In the genomic region with DNA sequence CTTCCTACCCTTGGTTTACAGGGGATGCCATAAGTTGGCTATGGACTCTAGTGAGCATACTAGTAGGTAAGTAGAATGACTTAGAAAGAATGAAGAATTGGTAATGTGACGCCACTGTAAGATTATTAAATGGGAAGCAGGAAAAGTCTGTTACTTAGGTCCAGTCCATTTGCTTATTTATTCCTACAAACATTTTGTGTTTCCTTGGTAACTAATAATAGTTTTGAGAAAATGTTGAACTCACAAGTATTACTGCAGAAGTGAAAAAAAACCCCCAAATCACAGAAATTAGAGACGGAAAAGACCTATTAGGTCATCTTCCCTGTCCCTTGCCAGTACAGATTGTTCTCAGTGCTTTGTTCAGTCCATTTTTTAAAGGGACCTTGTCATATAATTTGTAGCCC, we compare ENCODE assay signal across 18 cellular contexts.
DNase-seq lines count a peak whose midpoint lies in the region; ATAC-seq and TF ChIP-seq lines count a peak whose summit lies in the region.
"Had no signal": no experiment of that assay in that cellular context is flagged by ENCODE, and none has a peak within 500 bp of the region (broad histone marks: within the 10 kb centered on the region; RNA-seq: fewer than 3 reads in every experiment).

No MANE protein-coding gene starts in this region.

- H3K4me3 ChIP-seq in breast epithelium (no peak overlapping the region), heart right ventricle (no peak overlapping the region), tibial artery (no peak overlapping the region)
- H3K4me3 ChIP-seq: dorsolateral prefrontal cortex, SJSA1 had no signal

- H3K27ac ChIP-seq in breast epithelium = peak overlapping the region; percentile 68 to 77
- H3K27ac ChIP-seq in heart right ventricle = peak overlapping the region; percentile 55 to 86 (median 75)
- H3K27ac ChIP-seq in tibial artery = peak overlapping the region; percentile 48 to 68
- H3K27ac ChIP-seq: SJSA1 had no signal

- 39 to 54% methylated on average over 2 of the region's 2 CpGs for WGBS in heart right ventricle, 2 donors

- peak; percentile 60 to 87 (median 72) for ATAC-seq in heart right ventricle
- ATAC-seq in HG03139 (IDR thresholded peaks at IDR 0.05; ENCODE audit: unreplicated experiment) = no peak
- no peak for ATAC-seq in activated CD4-positive, alpha-beta T cell treated with anti-CD3 and anti-CD28 coated beads for 36 hours
- ATAC-seq: naive thymus-derived CD4-positive, alpha-beta T cell had no signal

- peaks cover 2% of the 10 kb centered on the region for H3K36me3 Mint-ChIP-seq in osteocyte (ENCODE audit: unreplicated experiment)
- peaks cover 2% of the 10 kb centered on the region for H3K36me3 Mint-ChIP-seq in activated CD4-positive, alpha-beta T cell treated with anti-CD3 and anti-CD28 coated beads for 36 hours (ENCODE audit: low read depth)
- peaks cover 5% of the 10 kb centered on the region for H3K36me3 Mint-ChIP-seq in activated naive CD4-positive, alpha-beta T cell treated with anti-CD3 and anti-CD28 coated beads for 36 hours (ENCODE audit: low read depth)

- intact Hi-C loops in breast epithelium (cut with DNase I; ENCODE audit: low total_unique reads) (no loop called here), heart right ventricle (cut with DNase I) (loop anchor here in 2 of 10 donors (5.0 kb wide), 2 partner anchors 41 to 161 kb away; no protein-coding TSS in a partner anchor), tibial artery (cut with DNase I; ENCODE audit: low total_unique reads) (no loop called here)
- intact Hi-C loops in activated CD4-positive, alpha-beta T cell treated with anti-CD3 and anti-CD28 coated beads for 36 hours (cut with DNase I, micrococcal nuclease) = no loop called here
- intact Hi-C loops in activated naive CD4-positive, alpha-beta T cell treated with anti-CD3 and anti-CD28 coated beads for 36 hours (cut with micrococcal nuclease) = no loop called here

- TF ChIP-seq CTCF in breast epithelium (IDR thresholded peaks at IDR 0.05) (no peak), heart right ventricle (IDR thresholded peaks at IDR 0.05) (no peak), osteocyte (IDR thresholded peaks at IDR 0.05) (no peak), tibial artery (IDR thresholded peaks at IDR 0.05) (no peak)

- H3K36me3 ChIP-seq in breast epithelium (no peaks in the 10 kb centered on the region), heart right ventricle (no peaks in the 10 kb centered on the region), tibial artery (no peaks in the 10 kb centered on the region)

- CTCF ChIA-PET in activated CD4-positive, alpha-beta T cell treated with anti-CD3 and anti-CD28 coated beads for 36 hours (lab: Charles Lee) = no interaction called here
- CTCF ChIA-PET in activated naive CD4-positive, alpha-beta T cell treated with anti-CD3 and anti-CD28 coated beads for 36 hours (lab: Charles Lee) = no interaction called here

- POLR2A ChIA-PET in activated CD4-positive, alpha-beta T cell treated with anti-CD3 and anti-CD28 coated beads for 36 hours (lab: Charles Lee) = no interaction called here

- no peaks in the 10 kb centered on the region for H3K4me1 ChIP-seq in breast epithelium
- H3K4me1 ChIP-seq in heart right ventricle = peaks cover 4 to 70% (median 46%) of the 10 kb centered on the region in 9 donors
- peaks cover 0 to 62% (median 15%) of the 10 kb centered on the region in 4 donors for H3K4me1 ChIP-seq in tibial artery

- H3K4me3 Mint-ChIP-seq in osteocyte (ENCODE audit: unreplicated experiment) = no peak overlapping the region
- H3K4me3 Mint-ChIP-seq in activated CD4-positive, alpha-beta T cell treated with anti-CD3 and anti-CD28 coated beads for 36 hours = no peak overlapping the region
- H3K4me3 Mint-ChIP-seq in activated naive CD4-positive, alpha-beta T cell treated with anti-CD3 and anti-CD28 coated beads for 36 hours = no peak overlapping the region
- H3K4me3 Mint-ChIP-seq: immature natural killer cell; naive thymus-derived CD4-positive, alpha-beta T cell had no signal

- H3K27me3 Mint-ChIP-seq in osteocyte (ENCODE audit: unreplicated experiment) = no peaks in the 10 kb centered on the region
- peaks cover 4% of the 10 kb centered on the region for H3K27me3 Mint-ChIP-seq in activated CD4-positive, alpha-beta T cell treated with anti-CD3 and anti-CD28 coated beads for 36 hours
- H3K27me3 Mint-ChIP-seq in activated naive CD4-positive, alpha-beta T cell treated with anti-CD3 and anti-CD28 coated beads for 36 hours (ENCODE audit: low read depth) = no peaks in the 10 kb centered on the region

- peaks cover 19% of the 10 kb centered on the region for H3K4me1 Mint-ChIP-seq in osteocyte (ENCODE audit: unreplicated experiment)
- H3K4me1 Mint-ChIP-seq in activated CD4-positive, alpha-beta T cell treated with anti-CD3 and anti-CD28 coated beads for 36 hours = peaks cover 29% of the 10 kb centered on the region
- peaks cover 25% of the 10 kb centered on the region for H3K4me1 Mint-ChIP-seq in activated naive CD4-positive, alpha-beta T cell treated with anti-CD3 and anti-CD28 coated beads for 36 hours (ENCODE audit: low read depth)

- H3K9me3 ChIP-seq in breast epithelium (no peaks in the 10 kb centered on the region), heart right ventricle (no peaks in the 10 kb centered on the region), tibial artery (no peaks in the 10 kb centered on the region)
- H3K9me3 ChIP-seq: SJSA1 had no signal

- TF ChIP-seq POLR2A in breast epithelium (IDR thresholded peaks at IDR 0.05) = no peak

- H3K27ac Mint-ChIP-seq in osteocyte (ENCODE audit: unreplicated experiment) = peak overlapping the region; percentile 61
- H3K27ac Mint-ChIP-seq in activated CD4-positive, alpha-beta T cell treated with anti-CD3 and anti-CD28 coated beads for 36 hours = no peak overlapping the region
- no peak overlapping the region for H3K27ac Mint-ChIP-seq in activated naive CD4-positive, alpha-beta T cell treated with anti-CD3 and anti-CD28 coated beads for 36 hours
- H3K27ac Mint-ChIP-seq: immature natural killer cell; naive thymus-derived CD4-positive, alpha-beta T cell had no signal

- H3K9me3 Mint-ChIP-seq in osteocyte (ENCODE audit: unreplicated experiment) = no peaks in the 10 kb centered on the region
- H3K9me3 Mint-ChIP-seq in activated CD4-positive, alpha-beta T cell treated with anti-CD3 and anti-CD28 coated beads for 36 hours (ENCODE audit: low read depth) = no peaks in the 10 kb centered on the region
- no peaks in the 10 kb centered on the region for H3K9me3 Mint-ChIP-seq in activated naive CD4-positive, alpha-beta T cell treated with anti-CD3 and anti-CD28 coated beads for 36 hours
- H3K9me3 Mint-ChIP-seq: immature natural killer cell had no signal

- DNase-seq in breast epithelium (ENCODE audit: low spot score in 2 of 2) (no peak), heart right ventricle (no peak), osteocyte (ENCODE audit: extremely low spot score, unreplicated experiment) (no peak), tibial artery (no peak), 8988T (no peak)
- DNase-seq in activated CD4-positive, alpha-beta T cell treated with anti-CD3 and anti-CD28 coated beads for 36 hours = no peak
- no peak for DNase-seq in activated naive CD4-positive, alpha-beta T cell treated with anti-CD3 and anti-CD28 coated beads for 36 hours
- DNase-seq: activated T-cell treated with anti-CD3 and anti-CD28 coated beads, Interleukin-2, amount 50 U/mL, for 48 hours; amniotic stem cell; dorsolateral prefrontal cortex; immature natural killer cell; KBM-7; naive thymus-derived CD4-positive, alpha-beta T cell; NCI-H1436; NCI-H345; stimulated activated naive CD4-positive, alpha-beta T cell treated with Interleukin-2 at 50 U/mL for 16 hours had no signal

- H3K27me3 ChIP-seq in breast epithelium (no peaks in the 10 kb centered on the region), heart right ventricle (no peaks in the 10 kb centered on the region), tibial artery (no peaks in the 10 kb centered on the region)
- H3K27me3 ChIP-seq: dorsolateral prefrontal cortex, SJSA1 had no signal

Comparison
In these comparisons a context has a peak if more than half of its experiments do, and no peak if none do; other contexts are left out.
1. ATAC-seq: peak in heart right ventricle (8 of 8); none in HG03139 (single experiment) and activated CD4-positive, alpha-beta T cell treated with anti-CD3 and anti-CD28 coated beads for 36 hours (single experiment).
2. Peak in every context shown above with its lines, with median percentiles within 50 percentile points of each other: H3K27ac ChIP-seq.